ENCODE assay signal across 2 cellular contexts in the genomic region with DNA sequence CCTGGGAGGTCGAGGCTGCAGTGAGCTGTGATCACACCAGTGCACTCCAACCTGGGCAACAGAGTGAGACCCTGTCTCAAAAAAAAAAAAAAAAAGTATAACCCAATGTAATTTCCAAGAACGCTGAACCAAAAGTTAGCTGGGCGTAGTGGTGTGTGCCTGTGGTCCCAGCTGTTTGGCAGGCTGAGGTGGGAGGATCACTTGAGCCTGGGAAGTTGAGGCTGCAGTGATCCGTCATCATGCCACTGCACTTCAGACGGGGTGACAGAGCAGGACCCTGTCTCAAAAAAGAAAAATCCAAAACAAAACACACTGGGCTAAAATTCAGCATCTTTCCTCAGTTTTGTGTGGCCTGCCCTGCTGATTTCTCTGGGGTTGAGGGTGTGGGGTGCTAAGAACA.
TF ChIP-seq lines count a peak whose summit lies in the region.

No MANE protein-coding gene starts in this region.

TF ChIP-seq in WTC11, 78 proteins besides CTCF, POLR2A, EP300 and RAD21:
- TF ChIP-seq, protein P1, sequence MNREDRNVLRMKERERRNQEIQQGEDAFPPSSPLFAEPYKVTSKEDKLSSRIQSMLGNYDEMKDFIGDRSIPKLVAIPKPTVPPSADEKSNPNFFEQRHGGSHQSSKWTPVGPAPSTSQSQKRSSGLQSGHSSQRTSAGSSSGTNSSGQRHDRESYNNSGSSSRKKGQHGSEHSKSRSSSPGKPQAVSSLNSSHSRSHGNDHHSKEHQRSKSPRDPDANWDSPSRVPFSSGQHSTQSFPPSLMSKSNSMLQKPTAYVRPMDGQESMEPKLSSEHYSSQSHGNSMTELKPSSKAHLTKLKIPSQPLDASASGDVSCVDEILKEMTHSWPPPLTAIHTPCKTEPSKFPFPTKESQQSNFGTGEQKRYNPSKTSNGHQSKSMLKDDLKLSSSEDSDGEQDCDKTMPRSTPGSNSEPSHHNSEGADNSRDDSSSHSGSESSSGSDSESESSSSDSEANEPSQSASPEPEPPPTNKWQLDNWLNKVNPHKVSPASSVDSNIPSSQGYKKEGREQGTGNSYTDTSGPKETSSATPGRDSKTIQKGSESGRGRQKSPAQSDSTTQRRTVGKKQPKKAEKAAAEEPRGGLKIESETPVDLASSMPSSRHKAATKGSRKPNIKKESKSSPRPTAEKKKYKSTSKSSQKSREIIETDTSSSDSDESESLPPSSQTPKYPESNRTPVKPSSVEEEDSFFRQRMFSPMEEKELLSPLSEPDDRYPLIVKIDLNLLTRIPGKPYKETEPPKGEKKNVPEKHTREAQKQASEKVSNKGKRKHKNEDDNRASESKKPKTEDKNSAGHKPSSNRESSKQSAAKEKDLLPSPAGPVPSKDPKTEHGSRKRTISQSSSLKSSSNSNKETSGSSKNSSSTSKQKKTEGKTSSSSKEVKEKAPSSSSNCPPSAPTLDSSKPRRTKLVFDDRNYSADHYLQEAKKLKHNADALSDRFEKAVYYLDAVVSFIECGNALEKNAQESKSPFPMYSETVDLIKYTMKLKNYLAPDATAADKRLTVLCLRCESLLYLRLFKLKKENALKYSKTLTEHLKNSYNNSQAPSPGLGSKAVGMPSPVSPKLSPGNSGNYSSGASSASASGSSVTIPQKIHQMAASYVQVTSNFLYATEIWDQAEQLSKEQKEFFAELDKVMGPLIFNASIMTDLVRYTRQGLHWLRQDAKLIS (CRISPR knock-in tag; IDR thresholded peaks at IDR 0.05; ENCODE audit: borderline replicate concordance), result no peak
- TF ChIP-seq ZNF121 (CRISPR knock-in tag; IDR thresholded peaks at IDR 0.05), result 0 out of 2 replicates have a peak, but pooled peaks have one; percentile 41

TF ChIP-seq in neural cell, 6 proteins besides CTCF, POLR2A, EP300 and RAD21 (continued from another document):
- no peak for TF ChIP-seq REST (IDR thresholded peaks at IDR 0.05; ENCODE audit: borderline replicate concordance)
